17 cellular contexts compared by ENCODE assay signal in the genomic region with DNA sequence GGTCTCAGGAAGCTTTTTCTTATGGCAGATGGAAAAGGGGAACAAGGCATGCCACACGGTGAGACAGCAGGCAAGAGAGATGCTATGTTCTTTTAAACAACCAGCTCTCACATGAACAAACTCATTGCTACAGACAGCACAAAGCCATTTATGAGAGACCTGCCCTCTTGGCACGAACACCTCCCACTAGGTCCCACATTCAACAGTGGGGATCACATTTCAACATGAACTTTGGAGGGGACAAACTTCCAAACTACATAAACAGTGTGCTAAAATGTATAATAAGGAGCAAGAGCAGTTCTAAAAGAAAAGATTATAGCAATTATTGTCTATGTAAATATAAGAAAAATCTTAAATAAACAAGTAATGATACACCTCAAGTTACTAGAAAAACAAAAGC.
DNase-seq lines count a peak whose midpoint lies in the region; ATAC-seq, FAIRE-seq and TF ChIP-seq lines count a peak whose summit lies in the region.
"Had no signal": no experiment of that assay in that cellular context is flagged by ENCODE, and none has a peak within 500 bp of the region (broad histone marks: within the 10 kb centered on the region; RNA-seq: fewer than 3 reads in every experiment).

No MANE protein-coding gene starts in this region.

- H3K4me1 Mint-ChIP-seq in astrocyte (ENCODE audit: low read depth, unreplicated experiment): no peaks in the 10 kb centered on the region
- H3K4me1 Mint-ChIP-seq: B cell had no signal

- H3K79me2 ChIP-seq in astrocyte (ENCODE audit: insufficient read depth, low read length) (no peaks in the 10 kb centered on the region), MM.1S (ENCODE audit: low read length) (no peaks in the 10 kb centered on the region)

- no peak overlapping the region for H3K4me3 ChIP-seq in LNCaP clone FGC (ENCODE audit: low read depth, low read length)
- no peak overlapping the region for H3K4me3 ChIP-seq in astrocyte (ENCODE audit: insufficient read depth, low read depth, low read length)
- H3K4me3 ChIP-seq in liver (ENCODE audit: low read depth in 1 of 3, low read length in 3 of 3): no peak overlapping the region
- H3K4me3 ChIP-seq in psoas muscle: no peak overlapping the region
- no peak overlapping the region for H3K4me3 ChIP-seq in MM.1S (ENCODE audit: low read length)
- H3K4me3 ChIP-seq: GM23248 had no signal

- H3K27ac Mint-ChIP-seq in astrocyte (ENCODE audit: unreplicated experiment): no peak overlapping the region
- H3K27ac Mint-ChIP-seq: B cell; CD4-positive, alpha-beta T cell had no signal

- H3K4me2 ChIP-seq in astrocyte (ENCODE audit: low read length) (no peak overlapping the region), MM.1S (ENCODE audit: low read depth, low read length) (no peak overlapping the region)

- H3K27me3 ChIP-seq in astrocyte (ENCODE audit: insufficient read depth, low read length) (no peaks in the 10 kb centered on the region), liver (ENCODE audit: control insufficient read depth in 4 of 4, insufficient read depth in 4 of 4, low read length in 3 of 4) (peaks cover 0 to 2% (median 0%) of the 10 kb centered on the region in 4 donors), psoas muscle (ENCODE audit: insufficient read depth in 3 of 3, low read length in 2 of 3) (no peaks in the 10 kb centered on the region), MM.1S (replicated peaks; ENCODE audit: insufficient read depth, low read length) (no peaks in the 10 kb centered on the region)

- no peaks in the 10 kb centered on the region for H3K36me3 ChIP-seq in astrocyte (ENCODE audit: insufficient read depth, low read length)
- H3K36me3 ChIP-seq in liver (ENCODE audit: control insufficient read depth in 4 of 4, insufficient read depth in 3 of 4, low read depth in 1 of 4, low read length in 3 of 4): no peaks in the 10 kb centered on the region
- H3K36me3 ChIP-seq in psoas muscle (ENCODE audit: insufficient read depth in 1 of 2, low read depth in 1 of 2): no peaks in the 10 kb centered on the region
- no peaks in the 10 kb centered on the region for H3K36me3 ChIP-seq in MM.1S (replicated peaks; ENCODE audit: insufficient read depth, low read length)

- intact Hi-C loops in psoas muscle (cut with DNase I): no loop called here

- H3K9me2 ChIP-seq in MM.1S (replicated peaks; ENCODE audit: insufficient read depth, low read length): no peaks in the 10 kb centered on the region

- no peaks in the 10 kb centered on the region for H3K27me3 Mint-ChIP-seq in astrocyte (ENCODE audit: low read depth, unreplicated experiment)
- H3K27me3 Mint-ChIP-seq: B cell; CD4-positive, alpha-beta T cell had no signal

- DNase-seq in DMS53 (lab: John Stamatoyannopoulos, UW) (peak; percentile 78), LNCaP clone FGC (ENCODE audit: low read depth) (peak; percentile 10), astrocyte (ENCODE audit: low read depth) (no peak), psoas muscle (no peak), MM.1S (no peak)
- DNase-seq: C1 segment of cervical spinal cord; Calu3; CD4-positive, alpha-beta T cell; DMS 273 treated with DMSO at 0.1 percent for 48 hours; DMS79 treated with DMSO at 0.1 percent for 48 hours; EL; GM23248; H7 had no signal

- FAIRE-seq in astrocyte (lab: Jason Lieb, UNC): peak; percentile 68
- FAIRE-seq: GM12891 had no signal

- no peak for ATAC-seq in psoas muscle
- no peak for ATAC-seq in HG02759 (IDR thresholded peaks at IDR 0.05; ENCODE audit: unreplicated experiment)

- H3K27ac ChIP-seq in astrocyte (ENCODE audit: low read depth, low read length) (no peak overlapping the region), liver (ENCODE audit: low read depth in 1 of 2, low read length in 2 of 2) (no peak overlapping the region), psoas muscle (no peak overlapping the region), MM.1S (ENCODE audit: low read length) (no peak overlapping the region)
- H3K27ac ChIP-seq: GM23248 had no signal

- H4K20me1 ChIP-seq in astrocyte (ENCODE audit: insufficient read depth, low read length) (no peaks in the 10 kb centered on the region), MM.1S (ENCODE audit: insufficient read depth, low read length) (no peaks in the 10 kb centered on the region)

- no peaks in the 10 kb centered on the region for H3K36me3 Mint-ChIP-seq in astrocyte (ENCODE audit: low read depth, unreplicated experiment)

- H3F3A ChIP-seq in MM.1S (ENCODE audit: insufficient read depth, low read length): no peaks in the 10 kb centered on the region

- no peak overlapping the region for H3K4me3 Mint-ChIP-seq in astrocyte (ENCODE audit: unreplicated experiment)
- H3K4me3 Mint-ChIP-seq: B cell; CD4-positive, alpha-beta T cell had no signal

- no peak for TF ChIP-seq CTCF in LNCaP clone FGC (IDR thresholded peaks at IDR 0.05; ENCODE audit: control insufficient read depth, extremely low read depth, insufficient read depth)
- no peak for TF ChIP-seq CTCF in astrocyte (IDR thresholded peaks at IDR 0.05; ENCODE audit: insufficient read depth, low read depth, low read length)
- TF ChIP-seq CTCF in liver (IDR thresholded peaks at IDR 0.05; ENCODE audit: low read depth, low read length, missing input control): no peak
- TF ChIP-seq CTCF in psoas muscle (IDR thresholded peaks at IDR 0.05): no peak
- TF ChIP-seq CTCF in MM.1S (IDR thresholded peaks at IDR 0.05; ENCODE audit: low read length): no peak

- no peaks in the 10 kb centered on the region for H3K9me3 Mint-ChIP-seq in astrocyte (ENCODE audit: unreplicated experiment)
- H3K9me3 Mint-ChIP-seq: CD4-positive, alpha-beta T cell had no signal

- H3K9ac ChIP-seq in astrocyte (ENCODE audit: low read length) (no peak overlapping the region), liver (ENCODE audit: low read depth in 1 of 2, low read length in 2 of 2) (no peak overlapping the region), MM.1S (ENCODE audit: low read length) (no peak overlapping the region)
- H3K9ac ChIP-seq: GM23248 had no signal

- no peaks in the 10 kb centered on the region for H3K9me3 ChIP-seq in astrocyte (ENCODE audit: insufficient read depth, low read depth, low read length)
- H3K9me3 ChIP-seq in liver (ENCODE audit: control insufficient read depth in 4 of 4, low read length in 3 of 4): no peaks in the 10 kb centered on the region
- H3K9me3 ChIP-seq in psoas muscle: peaks cover 5% of the 10 kb centered on the region
- H3K9me3 ChIP-seq in MM.1S (replicated peaks; ENCODE audit: insufficient read depth, low read length): no peaks in the 10 kb centered on the region

- peak in 1 of 2 donors; percentile 38 for TF ChIP-seq RAD21 in liver (IDR thresholded peaks at IDR 0.05)

- WGBS in liver: 15% methylated on average over 2 of the region's 2 CpGs
- 13 to 25% (median 20%) methylated on average over 2 of the region's 2 CpGs for WGBS in psoas muscle, 3 donors

- H3K4me1 ChIP-seq in astrocyte (ENCODE audit: insufficient read depth, low read length): no peaks in the 10 kb centered on the region
- no peaks in the 10 kb centered on the region for H3K4me1 ChIP-seq in liver (ENCODE audit: control insufficient read depth in 4 of 4, insufficient read depth in 4 of 4, low read length in 3 of 4)
- no peaks in the 10 kb centered on the region for H3K4me1 ChIP-seq in psoas muscle
- H3K4me1 ChIP-seq in MM.1S (ENCODE audit: low read length): no peaks in the 10 kb centered on the region

- H2AFZ ChIP-seq in astrocyte (ENCODE audit: low read depth, low read length): no peak overlapping the region
- no peak overlapping the region for H2AFZ ChIP-seq in MM.1S (ENCODE audit: low read length)
- H2AFZ ChIP-seq: GM23248 had no signal

TF ChIP-seq in liver, 16 proteins besides CTCF, POLR2A, EP300 and RAD21:
- no peak for TF ChIP-seq FOXA1 (IDR thresholded peaks at IDR 0.05)
- peak in 1 of 2 donors; percentile 86 for TF ChIP-seq HNF4A (conservative IDR thresholded peaks at IDR 0.05)
- TF ChIP-seq RXRA (IDR thresholded peaks at IDR 0.05): no peak
- peak; percentile 78 for TF ChIP-seq SP1 (IDR thresholded peaks at IDR 0.05)
- no peak for TF ChIP-seq YY1 (IDR thresholded peaks at IDR 0.05)
TF ChIP-seq in liver: peak in this region for 2.

Comparison
In these comparisons a context has a peak if more than half of its experiments do, and no peak if none do; other contexts are left out.
1. DNase-seq: peak in DMS53 (single experiment) and LNCaP clone FGC (single experiment); none in astrocyte (single experiment), psoas muscle (0 of 2) and MM.1S (single experiment).